Comparison of ENCODE assay signal across 8 cellular contexts in the genomic region with DNA sequence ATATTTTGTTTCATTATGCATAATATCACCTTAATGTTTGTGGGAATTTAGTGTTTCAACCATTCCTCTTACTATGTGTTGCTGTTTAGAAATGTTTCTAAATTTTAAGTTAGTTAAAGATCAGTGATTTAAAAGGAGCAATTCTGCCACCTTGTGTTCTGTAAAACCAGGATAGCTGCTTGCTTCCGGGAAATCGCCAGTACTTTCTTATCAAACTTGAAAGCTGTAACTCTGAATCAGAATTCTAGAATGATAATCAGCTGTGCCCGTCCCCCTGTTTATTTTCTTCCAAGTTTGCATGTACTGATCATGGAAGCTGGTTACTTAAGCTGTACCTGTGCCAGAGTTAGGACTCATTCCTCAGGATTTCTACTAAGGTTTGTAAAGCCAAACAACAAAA.
DNase-seq lines count a peak whose midpoint lies in the region; ATAC-seq and TF ChIP-seq lines count a peak whose summit lies in the region.

No MANE protein-coding gene starts in this region.

- no peak overlapping the region for H3K27ac Mint-ChIP-seq in activated naive CD4-positive, alpha-beta T cell treated with anti-CD3 and anti-CD28 coated beads, Interleukin-2, amount 50 U/mL, for 72 hours

- WGBS in esophagus muscularis mucosa, result 9% methylated on average over 3 of the region's 3 CpGs
- WGBS in aorta, 2 donors, result 1 to 2% methylated on average over 3 of the region's 3 CpGs

- no peak for TF ChIP-seq EP300 in esophagus muscularis mucosa (IDR thresholded peaks at IDR 0.05)

- H3K36me3 ChIP-seq in OCI-LY3 (replicated peaks; ENCODE audit: low read depth, low read length), result no peaks in the 10 kb centered on the region
- H3K36me3 ChIP-seq in esophagus muscularis mucosa, result no peaks in the 10 kb centered on the region
- H3K36me3 ChIP-seq in osteoblast (ENCODE audit: insufficient read depth, low read length), result no peaks in the 10 kb centered on the region
- no peaks in the 10 kb centered on the region for H3K36me3 ChIP-seq in aorta (ENCODE audit: control insufficient read depth in 1 of 2, insufficient read depth in 2 of 2, low read length in 1 of 2)

- H3K4me2 ChIP-seq in OCI-LY3 (ENCODE audit: low read length) (peak overlapping the region; percentile 53), osteoblast (ENCODE audit: insufficient read depth, low read length) (no peak overlapping the region)

- TF ChIP-seq POLR2A in esophagus muscularis mucosa (IDR thresholded peaks at IDR 0.05; ENCODE audit: low read depth), result no peak

- ATAC-seq in aorta (ENCODE audit: low FRiP score) (no peak), HG03342 (IDR thresholded peaks at IDR 0.05; ENCODE audit: unreplicated experiment) (no peak)
- ATAC-seq in activated naive CD4-positive, alpha-beta T cell treated with anti-CD3 and anti-CD28 coated beads, Interleukin-2, amount 50 U/mL, for 72 hours, result no peak

- H3K4me1 ChIP-seq in OCI-LY3 (ENCODE audit: low read length) (no peaks in the 10 kb centered on the region), esophagus muscularis mucosa (peaks cover 13 to 34% (median 28%) of the 10 kb centered on the region in 4 donors), osteoblast (ENCODE audit: insufficient read depth, low read length) (peaks cover 38% of the 10 kb centered on the region), aorta (ENCODE audit: control insufficient read depth in 1 of 2, insufficient read depth in 2 of 2, low read length in 2 of 2) (no peaks in the 10 kb centered on the region)

- H3K9me3 Mint-ChIP-seq in activated naive CD4-positive, alpha-beta T cell treated with anti-CD3 and anti-CD28 coated beads, Interleukin-2, amount 50 U/mL, for 72 hours, result no peaks in the 10 kb centered on the region

- DNase-seq in Daoy (ENCODE audit: low read depth), result peak; percentile 5
- no peak for DNase-seq in esophagus muscularis mucosa (ENCODE audit: extremely low spot score)
- DNase-seq in osteoblast (ENCODE audit: insufficient read length, low spot score, missing footprints), result no peak
- no peak for DNase-seq in stimulated activated CD4-positive, alpha-beta T cell treated with anti-CD3 and anti-CD28 coated beads, Interleukin-12 subunit alpha, Interleukin-12 subunit beta, amount 100 ng/mL, for 4 hours
- DNase-seq in aorta, result no peak
- DNase-seq in activated naive CD4-positive, alpha-beta T cell treated with anti-CD3 and anti-CD28 coated beads, Interleukin-2, amount 50 U/mL, for 72 hours (ENCODE audit: low spot score in 2 of 2), result no peak

- no peaks in the 10 kb centered on the region for H3K9me3 ChIP-seq in OCI-LY3 (ENCODE audit: insufficient read depth, low read length)
- H3K9me3 ChIP-seq in esophagus muscularis mucosa, result no peaks in the 10 kb centered on the region
- H3K9me3 ChIP-seq in osteoblast (ENCODE audit: low read depth, low read length), result no peaks in the 10 kb centered on the region
- no peaks in the 10 kb centered on the region for H3K9me3 ChIP-seq in aorta (ENCODE audit: control insufficient read depth, low read length)

- intact Hi-C loops in esophagus muscularis mucosa (cut with DNase I), result loop anchor here (5.0 to 10.0 kb wide), 3 partner anchors 261 to 1484 kb away; no protein-coding TSS in a partner anchor
- intact Hi-C loops in aorta (cut with DNase I), result loop anchor here in 1 of 2 donors (5.0 to 10.0 kb wide), 4 partner anchors 411 to 1484 kb away; no protein-coding TSS in a partner anchor

- no peak overlapping the region for H3K4me3 ChIP-seq in OCI-LY3 (ENCODE audit: low read length)
- no peak overlapping the region for H3K4me3 ChIP-seq in esophagus muscularis mucosa
- no peak overlapping the region for H3K4me3 ChIP-seq in osteoblast (ENCODE audit: insufficient read depth, low read length)
- H3K4me3 ChIP-seq in aorta (ENCODE audit: low read length in 2 of 2), result no peak overlapping the region

- no peaks in the 10 kb centered on the region for H3K79me2 ChIP-seq in OCI-LY3 (ENCODE audit: low read length)
- no peaks in the 10 kb centered on the region for H3K79me2 ChIP-seq in osteoblast (ENCODE audit: insufficient read depth, low read length)

- H4K20me1 ChIP-seq in OCI-LY3 (ENCODE audit: insufficient read depth, low read length), result no peaks in the 10 kb centered on the region
- H4K20me1 ChIP-seq in osteoblast (ENCODE audit: insufficient read depth, low read length), result no peaks in the 10 kb centered on the region

- no peaks in the 10 kb centered on the region for H3K36me3 Mint-ChIP-seq in activated naive CD4-positive, alpha-beta T cell treated with anti-CD3 and anti-CD28 coated beads, Interleukin-2, amount 50 U/mL, for 72 hours

- H2AFZ ChIP-seq in OCI-LY3 (ENCODE audit: low read depth, low read length) (no peak overlapping the region; the same call in 1 of the 2 replicates), osteoblast (ENCODE audit: low read length) (no peak overlapping the region)

- no peak overlapping the region for H3K9ac ChIP-seq in OCI-LY3 (ENCODE audit: low read length)

- no peaks in the 10 kb centered on the region for H3K27me3 ChIP-seq in OCI-LY3 (ENCODE audit: low read depth, low read length)
- H3K27me3 ChIP-seq in esophagus muscularis mucosa, result no peaks in the 10 kb centered on the region
- H3K27me3 ChIP-seq in osteoblast (ENCODE audit: insufficient read depth, low read length), result no peaks in the 10 kb centered on the region
- no peaks in the 10 kb centered on the region for H3K27me3 ChIP-seq in aorta (ENCODE audit: control insufficient read depth in 1 of 2, insufficient read depth in 2 of 2, low read length in 1 of 2)

- TF ChIP-seq CTCF in OCI-LY3 (IDR thresholded peaks at IDR 0.05; ENCODE audit: low read depth, low read length), result peak; percentile 54
- peak; percentile 57 to 63 (median 62) for TF ChIP-seq CTCF in esophagus muscularis mucosa (IDR thresholded peaks at IDR 0.05)
- peak; percentile 59 for TF ChIP-seq CTCF in osteoblast (IDR thresholded peaks at IDR 0.05; ENCODE audit: extremely low read depth, low read depth, low read length)

- no peak overlapping the region for H3K27ac ChIP-seq in OCI-LY3 (ENCODE audit: low read length)
- peak overlapping the region in 1 of 4 donors; percentile 24 for H3K27ac ChIP-seq in esophagus muscularis mucosa (replicated peaks in 1 of 4)
- H3K27ac ChIP-seq in osteoblast (ENCODE audit: low read depth, low read length), result peak overlapping the region; percentile 61
- H3K27ac ChIP-seq in aorta (ENCODE audit: low read depth in 1 of 2, low read length in 2 of 2), result no peak overlapping the region
